ENCODE assay signal across 22 cellular contexts in the genomic region with DNA sequence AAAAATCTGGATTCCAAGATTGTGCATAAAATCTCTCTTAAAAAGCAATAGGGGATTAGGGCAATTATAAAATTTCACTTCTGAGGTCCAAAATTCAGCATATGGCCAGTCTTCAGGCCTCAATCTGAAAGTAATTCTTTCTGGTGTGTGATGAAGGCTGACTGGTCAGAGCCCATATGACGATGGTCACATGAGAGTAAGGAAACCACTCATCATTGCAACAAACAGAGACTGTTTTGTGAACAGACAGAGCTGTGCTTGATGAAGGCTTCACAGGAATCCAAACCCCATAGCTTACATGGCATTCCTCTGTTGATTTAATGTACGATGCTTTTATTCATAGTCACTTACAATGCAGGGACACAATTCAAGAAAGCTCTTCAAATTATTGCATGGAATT.
DNase-seq lines count a peak whose midpoint lies in the region; ATAC-seq and TF ChIP-seq lines count a peak whose summit lies in the region.
"Had no signal": no experiment of that assay in that cellular context is flagged by ENCODE, and none has a peak within 500 bp of the region (broad histone marks: within the 10 kb centered on the region; RNA-seq: fewer than 3 reads in every experiment).

No MANE protein-coding gene starts in this region.

- intact Hi-C loops in posterior vena cava (cut with DNase I) = no loop called here

- ATAC-seq in foreskin keratinocyte (peak; percentile 25), GM19324 (IDR thresholded peaks at IDR 0.05; ENCODE audit: low FRiP score, unreplicated experiment) (no peak)
- ATAC-seq: K562 had no signal

- TF ChIP-seq CTCF in foreskin keratinocyte (conservative IDR thresholded peaks at IDR 0.05) = no peak

- DNase-seq in SK-MEL-5 (ENCODE audit: low read depth, low spot score) (peak; percentile 99), foreskin keratinocyte (no peak), midbrain (lab: John Stamatoyannopoulos, UW) (peak; percentile 85), posterior vena cava (ENCODE audit: low spot score) (no peak)
- DNase-seq in activated naive CD4-positive, alpha-beta T cell treated with anti-CD3 and anti-CD28 coated beads, Interleukin-2, amount 50 U/mL, for 16 hours = no peak
- DNase-seq: ACHN; AML-193; CD4-positive, alpha-beta T cell; DMS79; HCEC 1CT; MV-4-11; NCI-H1436; NCI-H2029; NCI-H2171; NCI-H446; NCI-H69; NK-92 treated with Interleukin-12 subunit alpha and Interleukin-12 subunit beta, amount 100 ng/mL, for 24 hours; OCI-M1; SJCRH30 had no signal

- in situ Hi-C loops in SK-MEL-5 (cut with HindIII; ENCODE audit: low pct_unique_long_range_greater_than_20kb, low sequenced_read_pairs) = no loop called here

- H3K27ac ChIP-seq in foreskin keratinocyte (no peak overlapping the region), temporal lobe (ENCODE audit: low read depth, low read length) (peak overlapping the region; percentile 84)
- H3K27ac ChIP-seq: SJCRH30 had no signal

- no peaks in the 10 kb centered on the region for H3K27me3 ChIP-seq in foreskin keratinocyte
- H3K27me3 ChIP-seq: SJCRH30 had no signal

- no peaks in the 10 kb centered on the region for H3K4me1 ChIP-seq in foreskin keratinocyte
- H3K4me1 ChIP-seq: SJCRH30 had no signal

Comparison
In these comparisons a context has a peak if more than half of its experiments do, and no peak if none do; other contexts are left out.
1. DNase-seq: peak in SK-MEL-5 (single experiment) and midbrain (single experiment); none in foreskin keratinocyte (0 of 2), activated naive CD4-positive, alpha-beta T cell treated with anti-CD3 and anti-CD28 coated beads, Interleukin-2, amount 50 U/mL, for 16 hours (single experiment) and posterior vena cava (single experiment).